Comparison of ENCODE assay signal across 8 cellular contexts in genomic region chr13:67230774-67231480, GRCh38. TPM values are rescaled to one million over a fixed set of nuclear protein-coding genes. Genes with fewer than 3 reads are reported as not detected.
A peak's percentile ranks its signal among the peaks of the same experiment; 100 is the strongest.
DNase-seq lines count a peak whose midpoint lies in the region; ATAC-seq lines count a peak whose summit lies in the region.

No MANE protein-coding gene starts in this region.

- DNase-seq in C1 segment of cervical spinal cord (lab: John Stamatoyannopoulos, UW) = peak in 11 of 14 donors; percentile 48 to 85 (median 79)
- peak; percentile 45 for DNase-seq in NCI-H774 (lab: John Stamatoyannopoulos, UW)
- DNase-seq in left ventricle myocardium superior = peak; percentile 77
- DNase-seq in posterior cingulate gyrus = peak; percentile 50 to 93 (median 62)
- no peak for DNase-seq in NCI-H1436 treated with DMSO at 0.1 percent for 48 hours (lab: John Stamatoyannopoulos, UW)

- intact Hi-C loops in left ventricle myocardium superior (cut with micrococcal nuclease) (no loop called here), posterior cingulate gyrus (cut with DNase I) (no loop called here)

- H3K27ac ChIP-seq in angular gyrus (ENCODE audit: low read depth, low read length) = peak overlapping the region; percentile 92

- ATAC-seq in GM18907 (IDR thresholded peaks at IDR 0.05; ENCODE audit: unreplicated experiment) (peak; percentile 48), HG03103 (IDR thresholded peaks at IDR 0.05; ENCODE audit: low read depth, unreplicated experiment) (peak; percentile 36), left ventricle myocardium superior (peak; percentile 58)

RNA-seq across cellular contexts. Expression of gene PCDH9, which starts 0.8 kb away (rescaled TPM):
- 12.9 TPM for total RNA-seq in left ventricle myocardium superior
